24 cellular contexts compared by ENCODE assay signal in genomic region chr17:39598047-39598481, GRCh38. TPM values are rescaled to one million over a fixed set of nuclear protein-coding genes. Genes with fewer than 3 reads are reported as not detected.
DNase-seq lines count a peak whose midpoint lies in the region; ATAC-seq, FAIRE-seq and TF ChIP-seq lines count a peak whose summit lies in the region.
"Had no signal": no experiment of that assay in that cellular context is flagged by ENCODE, and none has a peak within 500 bp of the region (broad histone marks: within the 10 kb centered on the region; RNA-seq: fewer than 3 reads in every experiment).

No MANE protein-coding gene starts in this region.

- H3K36me3 Mint-ChIP-seq in activated T-cell treated with anti-CD3 and anti-CD28 coated beads, Interleukin-2, amount 50 U/mL, for 72 hours (ENCODE audit: insufficient read depth in 2 of 2): no peaks in the 10 kb centered on the region

- no peak overlapping the region for H3K27ac Mint-ChIP-seq in activated T-cell treated with anti-CD3 and anti-CD28 coated beads, Interleukin-2, amount 50 U/mL, for 72 hours
- H3K27ac Mint-ChIP-seq: dendritic cell treated with granulocyte-macrophage colony-stimulating factor and Interleukin-4, amounts not matched to agents 40 ng/mL and 50 ng/mL, for 4 days; nephron had no signal

- H3K4me2 ChIP-seq in endothelial cell of umbilical vein (ENCODE audit: insufficient read depth, low read length): no peak overlapping the region

- no peak for TF ChIP-seq CTCF in endothelial cell of umbilical vein (IDR thresholded peaks at IDR 0.05; ENCODE audit: extremely low read depth in 1 of 2, insufficient read depth in 1 of 2, low read depth in 1 of 2, low read length in 2 of 2)
- no peak for TF ChIP-seq CTCF in esophagus squamous epithelium (IDR thresholded peaks at IDR 0.05)

- no peaks in the 10 kb centered on the region for H3K36me3 ChIP-seq in SK-N-MC (ENCODE audit: insufficient read depth, low read length)
- H3K36me3 ChIP-seq in endothelial cell of umbilical vein (ENCODE audit: control insufficient read depth in 2 of 2, extremely low read depth in 1 of 2, insufficient read depth in 2 of 2, low read length in 2 of 2): no peaks in the 10 kb centered on the region
- H3K36me3 ChIP-seq in esophagus squamous epithelium: no peaks in the 10 kb centered on the region
- H3K36me3 ChIP-seq: sigmoid colon, uterus had no signal

- H3K27me3 ChIP-seq in endothelial cell of umbilical vein (ENCODE audit: control insufficient read depth in 2 of 2, insufficient read depth in 2 of 2, low read length in 2 of 2) (peaks cover 82% of the 10 kb centered on the region in 2 experiments), esophagus squamous epithelium (peaks cover 40 to 100% (median 60%) of the 10 kb centered on the region in 4 donors)

- ATAC-seq in activated T-cell treated with anti-CD3 and anti-CD28 coated beads, Interleukin-2, amount 50 U/mL, for 72 hours (replicated peaks in 1 of 2): no peak
- no peak for ATAC-seq in HG03139 (IDR thresholded peaks at IDR 0.05; ENCODE audit: unreplicated experiment)

- 5 to 33% methylated on average over 3 to 12 of the region's 13 CpGs for WGBS in esophagus squamous epithelium, 2 donors

- no peak for DNase-seq in activated T-cell treated with anti-CD3 and anti-CD28 coated beads, Interleukin-2, amount 50 U/mL, for 72 hours
- no peak for DNase-seq in activated T-cell treated with anti-CD3 and anti-CD28 coated beads for 4 hours
- DNase-seq in SK-N-MC (ENCODE audit: low read depth, low spot score): no peak
- DNase-seq in endothelial cell of umbilical vein (ENCODE audit: low read depth, low spot score): no peak
- DNase-seq in urothelium cell line (ENCODE audit: low spot score): no peak
- DNase-seq in esophagus squamous epithelium (lab: John Stamatoyannopoulos, UW): no peak
- no peak for DNase-seq in activated naive CD4-positive, alpha-beta T cell treated with Interleukin-2 at 50 U/mL for 16 hours
- DNase-seq: activated CD8-positive, alpha-beta memory T cell treated with anti-CD3 and anti-CD28 coated beads, Interleukin-2, amount 50 U/mL, for 4 hours; activated gamma-delta T cell; DMS153; foreskin fibroblast; NCI-H1092; NCI-H2029 treated with DMSO at 0.1 percent for 48 hours; sigmoid colon; uterus had no signal

- H3K4me3 ChIP-seq in SK-N-MC (peak overlapping the region; percentile 75), endothelial cell of umbilical vein (replicated peaks in 1 of 3; ENCODE audit: insufficient read depth in 1 of 3, low read depth in 1 of 3, low read length in 3 of 3) (no peak overlapping the region), esophagus squamous epithelium (no peak overlapping the region)
- H3K4me3 ChIP-seq: sigmoid colon, uterus had no signal

- H3K79me2 ChIP-seq in endothelial cell of umbilical vein (ENCODE audit: control insufficient read depth, insufficient read depth, low read length): no peaks in the 10 kb centered on the region

- H3K9me3 Mint-ChIP-seq in activated T-cell treated with anti-CD3 and anti-CD28 coated beads, Interleukin-2, amount 50 U/mL, for 72 hours: no peaks in the 10 kb centered on the region
- H3K9me3 Mint-ChIP-seq: dendritic cell treated with granulocyte-macrophage colony-stimulating factor and Interleukin-4, amounts not matched to agents 40 ng/mL and 50 ng/mL, for 4 days had no signal

- H3K27me3 Mint-ChIP-seq in activated T-cell treated with anti-CD3 and anti-CD28 coated beads, Interleukin-2, amount 50 U/mL, for 72 hours (ENCODE audit: low read depth): peaks cover 99% of the 10 kb centered on the region

- H4K20me1 ChIP-seq in endothelial cell of umbilical vein (replicated peaks; ENCODE audit: control insufficient read depth, extremely low read depth, insufficient read depth, low read length): no peaks in the 10 kb centered on the region

- no peak overlapping the region for H3K9ac ChIP-seq in SK-N-MC (ENCODE audit: insufficient read length)
- no peak overlapping the region for H3K9ac ChIP-seq in endothelial cell of umbilical vein (replicated peaks; ENCODE audit: extremely low read depth, insufficient read depth, low read length)

- dilution Hi-C loops in endothelial cell of umbilical vein (cut with MboI; ENCODE audit: extremely low pct_ligation_motif_present, low sequenced_read_pairs): no loop called here

- CTCF ChIA-PET in endothelial cell of umbilical vein (lab: Charles Lee): interaction anchor here (1.6 to 1.7 kb wide), 2 partner anchors 22 to 24 kb away, joined by 5 to 8 read pairs; no protein-coding TSS in a partner anchor

- H2AFZ ChIP-seq in endothelial cell of umbilical vein (ENCODE audit: low read depth, low read length): no peak overlapping the region

- TF ChIP-seq POLR2A in endothelial cell of umbilical vein (IDR thresholded peaks at IDR 0.05; ENCODE audit: low read depth, low read length) (no peak), esophagus squamous epithelium (IDR thresholded peaks at IDR 0.05) (no peak)

- H3K27ac ChIP-seq in SK-N-MC (no peak overlapping the region), endothelial cell of umbilical vein (ENCODE audit: insufficient read depth, low read depth, low read length) (no peak overlapping the region), esophagus squamous epithelium (no peak overlapping the region)
- H3K27ac ChIP-seq: C4-2B, sigmoid colon, uterus, VCaP had no signal

- H3K9me3 ChIP-seq in SK-N-MC (ENCODE audit: low read depth, low read length): no peaks in the 10 kb centered on the region
- no peaks in the 10 kb centered on the region for H3K9me3 ChIP-seq in endothelial cell of umbilical vein (replicated peaks; ENCODE audit: control insufficient read depth, insufficient read depth, low read length)
- H3K9me3 ChIP-seq in esophagus squamous epithelium: no peaks in the 10 kb centered on the region
- H3K9me3 ChIP-seq: sigmoid colon, uterus had no signal

- peaks cover 28% of the 10 kb centered on the region for H3K4me1 Mint-ChIP-seq in activated T-cell treated with anti-CD3 and anti-CD28 coated beads, Interleukin-2, amount 50 U/mL, for 72 hours (ENCODE audit: low read depth)

- no peaks in the 10 kb centered on the region for H3K4me1 ChIP-seq in endothelial cell of umbilical vein (ENCODE audit: control insufficient read depth, extremely low read depth, insufficient read depth, low read length)
- peaks cover 13 to 38% (median 15%) of the 10 kb centered on the region in 3 donors for H3K4me1 ChIP-seq in esophagus squamous epithelium

- POLR2A ChIA-PET in endothelial cell of umbilical vein (lab: Charles Lee): no interaction called here

- peak overlapping the region; percentile 18 to 57 for H3K4me3 Mint-ChIP-seq in activated T-cell treated with anti-CD3 and anti-CD28 coated beads, Interleukin-2, amount 50 U/mL, for 72 hours
- H3K4me3 Mint-ChIP-seq: dendritic cell treated with granulocyte-macrophage colony-stimulating factor and Interleukin-4, amounts not matched to agents 40 ng/mL and 50 ng/mL, for 4 days; nephron had no signal

- no TSS peak for BruUV-seq in endothelial cell of umbilical vein (replicated peaks; lab: Mats Ljungman, UMichigan)

- no peaks in the 10 kb centered on the region for H3K9me1 ChIP-seq in endothelial cell of umbilical vein (replicated peaks; ENCODE audit: control insufficient read depth, extremely low read depth, insufficient read depth, low read length)

- FAIRE-seq in endothelial cell of umbilical vein (lab: Jason Lieb, UNC) (no peak), urothelium cell line (lab: Jason Lieb, UNC) (peak; percentile 89)
- FAIRE-seq: HTR-8/SVneo had no signal

- intact Hi-C loops in endothelial cell of umbilical vein (cut with micrococcal nuclease) (no loop called here), esophagus squamous epithelium (cut with DNase I) (no loop called here)

TF ChIP-seq in endothelial cell of umbilical vein, 7 proteins besides CTCF, POLR2A, EP300 and RAD21 (continues in another document):
- TF ChIP-seq GATA2 (IDR thresholded peaks at IDR 0.05; ENCODE audit: insufficient read depth, insufficient read length, low read depth, low read length) (no peak), EZH2 (IDR thresholded peaks at IDR 0.05; ENCODE audit: borderline replicate concordance, low read depth, low read length, severe bottlenecking) (peak; percentile 55)

RNA-seq across cellular contexts. Expression of gene NEUROD2, which starts 9.7 kb away (rescaled TPM):
- total RNA-seq in activated T-cell treated with anti-CD3 and anti-CD28 coated beads, Interleukin-2, amount 50 U/mL, for 72 hours: not detected
- not detected in 2 replicates for total RNA-seq in endothelial cell of umbilical vein
- polyA plus RNA-seq in endothelial cell of umbilical vein: not detected in 2 replicates
- not detected in 2 replicates for polyA plus RNA-seq in endothelial cell of umbilical vein (2011; cell fraction: cytosol; rRNA removed)
- polyA plus RNA-seq in endothelial cell of umbilical vein (2011; cell fraction: nucleus; rRNA removed): not detected in 2 replicates
- polyA plus RNA-seq in endothelial cell of umbilical vein (2012): not detected in 2 replicates
- not detected in 2 replicates for polyA minus RNA-seq in endothelial cell of umbilical vein
- polyA minus RNA-seq in endothelial cell of umbilical vein (2011; cell fraction: cytosol; rRNA and poly(A)+ RNA removed): not detected
- not detected in 2 replicates for polyA minus RNA-seq in endothelial cell of umbilical vein (2011; cell fraction: nucleus; rRNA and poly(A)+ RNA removed)
- not detected for total RNA-seq in esophagus squamous epithelium
- total RNA-seq: SK-MEL-5; T-helper 2 cell treated with Interferon-gamma antibody and Interleukin-4, amounts not matched to agents 100 ng/mL and 5 ng/mL, for 36 hours; uterus had no signal

RNA-seq across cellular contexts. Expression of gene PPP1R1B, which starts 28.7 kb away (rescaled TPM):
- total RNA-seq in activated T-cell treated with anti-CD3 and anti-CD28 coated beads, Interleukin-2, amount 50 U/mL, for 72 hours: not detected
- total RNA-seq in endothelial cell of umbilical vein (not detected in 2 replicates), esophagus squamous epithelium (1 to 10 TPM in 2 of 4 donors, under 1 TPM in 2; 0.23 to 4.8 (median 2.4) TPM)
- not detected in 2 replicates for polyA plus RNA-seq in endothelial cell of umbilical vein
- not detected in 2 replicates for polyA plus RNA-seq in endothelial cell of umbilical vein (2011; cell fraction: cytosol; rRNA removed)
- not detected in 2 replicates for polyA plus RNA-seq in endothelial cell of umbilical vein (2011; cell fraction: nucleus; rRNA removed)
- polyA plus RNA-seq in endothelial cell of umbilical vein (2012): not detected in 2 replicates
- polyA minus RNA-seq in endothelial cell of umbilical vein: not detected in 2 replicates
- not detected for polyA minus RNA-seq in endothelial cell of umbilical vein (2011; cell fraction: cytosol; rRNA and poly(A)+ RNA removed)
- not detected in 2 replicates for polyA minus RNA-seq in endothelial cell of umbilical vein (2011; cell fraction: nucleus; rRNA and poly(A)+ RNA removed)
- total RNA-seq: mononuclear cell; T-helper 2 cell treated with Interferon-gamma antibody and Interleukin-4, amounts not matched to agents 100 ng/mL and 5 ng/mL, for 36 hours had no signal

RNA-seq across cellular contexts. Expression of gene STARD3, which starts 38.9 kb away (rescaled TPM):
- 10 to 100 TPM; 63.5 to 65.1 TPM for total RNA-seq in activated T-cell treated with anti-CD3 and anti-CD28 coated beads, Interleukin-2, amount 50 U/mL, for 72 hours
- total RNA-seq in endothelial cell of umbilical vein (48.9 and 51.0 TPM in 2 replicates), esophagus squamous epithelium (10 to 100 TPM; 27.3 to 46.7 (median 33.4) TPM)
- polyA plus RNA-seq in endothelial cell of umbilical vein: 75.7 and 102 TPM in 2 replicates
- 59.8 and 64.7 TPM in 2 replicates for polyA plus RNA-seq in endothelial cell of umbilical vein (2011; cell fraction: cytosol; rRNA removed)
- polyA plus RNA-seq in endothelial cell of umbilical vein (2011; cell fraction: nucleus; rRNA removed): 197 and 251 TPM in 2 replicates
- polyA plus RNA-seq in endothelial cell of umbilical vein (2012): 42.1 and 55.4 TPM in 2 replicates
- 77.4 and 91.7 TPM in 2 replicates for polyA minus RNA-seq in endothelial cell of umbilical vein
- polyA minus RNA-seq in endothelial cell of umbilical vein (2011; cell fraction: cytosol; rRNA and poly(A)+ RNA removed): 25.9 TPM
- polyA minus RNA-seq in endothelial cell of umbilical vein (2011; cell fraction: nucleus; rRNA and poly(A)+ RNA removed): 40.4 and 56.2 TPM in 2 replicates
